ENCODE assay signal across 1 cellular context in the genomic region with DNA sequence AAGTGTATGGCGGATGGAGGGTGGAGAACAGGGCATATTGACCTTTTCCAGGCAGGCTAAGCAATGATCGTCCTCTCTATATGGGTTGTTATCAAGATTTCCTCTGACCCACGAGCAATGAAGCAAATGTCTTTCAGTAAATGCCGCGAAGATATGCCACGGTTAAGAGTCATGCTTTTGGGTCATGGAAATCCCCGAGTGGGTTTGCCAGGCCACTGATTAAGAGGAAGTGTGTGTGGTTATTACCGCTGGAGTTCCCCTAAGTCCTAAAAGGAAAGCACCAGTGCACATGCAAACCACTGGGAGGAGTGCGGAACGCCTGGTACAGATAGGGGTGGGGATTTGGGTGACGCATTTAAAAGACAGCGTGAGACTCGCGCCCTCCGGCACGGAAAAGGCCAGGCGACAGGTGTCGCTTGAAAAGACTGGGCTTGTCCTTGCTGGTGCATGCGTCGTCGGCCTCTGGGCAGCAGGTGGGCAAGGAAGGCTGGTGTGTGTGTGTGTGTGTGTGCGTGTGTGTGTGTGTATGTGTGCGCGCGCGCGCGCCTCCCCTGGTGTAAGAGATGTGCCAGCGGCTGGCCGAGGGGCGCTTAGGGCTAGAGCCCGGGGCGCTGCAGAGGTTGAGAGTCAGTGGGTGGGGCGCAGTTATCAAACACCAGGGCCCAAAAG.
A peak's percentile ranks its signal among the peaks of the same experiment; 100 is the strongest.
TF ChIP-seq lines count a peak whose summit lies in the region.

A gene (plus strand): TSS at position 386 of the 669 bp plus-strand sequence. CDS start 7,026 bp downstream, outside the sequence.

TF ChIP-seq in K562, 482 proteins besides CTCF, POLR2A, EP300 and RAD21 (continued from another document and continues in another):
- TF ChIP-seq, protein P1, sequence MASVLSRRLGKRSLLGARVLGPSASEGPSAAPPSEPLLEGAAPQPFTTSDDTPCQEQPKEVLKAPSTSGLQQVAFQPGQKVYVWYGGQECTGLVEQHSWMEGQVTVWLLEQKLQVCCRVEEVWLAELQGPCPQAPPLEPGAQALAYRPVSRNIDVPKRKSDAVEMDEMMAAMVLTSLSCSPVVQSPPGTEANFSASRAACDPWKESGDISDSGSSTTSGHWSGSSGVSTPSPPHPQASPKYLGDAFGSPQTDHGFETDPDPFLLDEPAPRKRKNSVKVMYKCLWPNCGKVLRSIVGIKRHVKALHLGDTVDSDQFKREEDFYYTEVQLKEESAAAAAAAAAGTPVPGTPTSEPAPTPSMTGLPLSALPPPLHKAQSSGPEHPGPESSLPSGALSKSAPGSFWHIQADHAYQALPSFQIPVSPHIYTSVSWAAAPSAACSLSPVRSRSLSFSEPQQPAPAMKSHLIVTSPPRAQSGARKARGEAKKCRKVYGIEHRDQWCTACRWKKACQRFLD (CRISPR knock-in tag; IDR thresholded peaks at IDR 0.05), result peak; percentile 54; the same call in 1 of the 2 replicates
- TF ChIP-seq NRF1 (conservative IDR thresholded peaks at IDR 0.05 in 1 of 2, IDR thresholded peaks at IDR 0.05 in 1 of 2) (peak; percentile 72 to 78), RBM25 (IDR thresholded peaks at IDR 0.05; ENCODE audit: low read depth, low read length, severe bottlenecking) (no peak), POLR2B (IDR thresholded peaks at IDR 0.05; ENCODE audit: low read depth, partially characterized antibody) (no peak), NELFE (IDR thresholded peaks at IDR 0.05; ENCODE audit: insufficient read depth, insufficient read length) (no peak), HCFC1 (IDR thresholded peaks at IDR 0.05; ENCODE audit: low read depth, low read length) (0 out of 2 replicates have a peak, but pooled peaks have one; percentile 14), EP400 (IDR thresholded peaks at IDR 0.05) (peak; percentile 37), MYC (IDR thresholded peaks at IDR 0.05; ENCODE audit: low read depth, low read length) (peak; percentile 58; the same call in 1 of the 2 replicates), MYC (CRISPR knock-in tag; IDR thresholded peaks at IDR 0.05; ENCODE audit: borderline replicate concordance, low read depth) (no peak), FOXJ2 (tag; IDR thresholded peaks at IDR 0.05) (no peak), SOX6 (IDR thresholded peaks at IDR 0.05) (no peak), POLR2H (tag; IDR thresholded peaks at IDR 0.05; ENCODE audit: low read depth) (no peak), U2AF2 (optimal IDR thresholded peaks at IDR 0.05; ENCODE audit: low read depth, low read length) (no peak), FIP1L1 (IDR thresholded peaks at IDR 0.05; ENCODE audit: low read depth, low read length, poor library complexity, severe bottlenecking) (no peak), TCF3 (CRISPR knock-in tag; IDR thresholded peaks at IDR 0.05) (0 out of 2 replicates have a peak, but pooled peaks have one; percentile 15), ZNF232 (CRISPR knock-in tag; IDR thresholded peaks at IDR 0.05) (no peak), C11orf30 (IDR thresholded peaks at IDR 0.05; ENCODE audit: low read depth) (peak; percentile 15; the same call in 1 of the 2 replicates), RBM22 (IDR thresholded peaks at IDR 0.05; ENCODE audit: low read depth, low read length, poor library complexity, severe bottlenecking) (no peak), ZZZ3 (IDR thresholded peaks at IDR 0.05) (no peak), ZNF408 (CRISPR knock-in tag; IDR thresholded peaks at IDR 0.05; ENCODE audit: low read depth) (no peak)
- TF ChIP-seq, protein P2, sequence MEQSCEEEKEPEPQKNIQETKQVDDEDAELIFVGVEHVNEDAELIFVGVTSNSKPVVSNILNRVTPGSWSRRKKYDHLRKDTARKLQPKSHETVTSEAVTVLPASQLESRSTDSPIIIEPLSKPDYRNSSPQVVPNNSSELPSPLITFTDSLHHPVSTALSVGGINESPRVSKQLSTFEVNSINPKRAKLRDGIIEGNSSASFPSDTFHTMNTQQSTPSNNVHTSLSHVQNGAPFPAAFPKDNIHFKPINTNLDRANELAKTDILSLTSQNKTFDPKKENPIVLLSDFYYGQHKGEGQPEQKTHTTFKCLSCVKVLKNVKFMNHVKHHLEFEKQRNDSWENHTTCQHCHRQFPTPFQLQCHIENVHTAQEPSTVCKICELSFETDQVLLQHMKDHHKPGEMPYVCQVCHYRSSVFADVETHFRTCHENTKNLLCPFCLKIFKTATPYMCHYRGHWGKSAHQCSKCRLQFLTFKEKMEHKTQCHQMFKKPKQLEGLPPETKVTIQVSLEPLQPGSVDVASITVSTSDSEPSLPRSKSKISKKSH (CRISPR knock-in tag; IDR thresholded peaks at IDR 0.05), result no peak
- TF ChIP-seq, protein P3, sequence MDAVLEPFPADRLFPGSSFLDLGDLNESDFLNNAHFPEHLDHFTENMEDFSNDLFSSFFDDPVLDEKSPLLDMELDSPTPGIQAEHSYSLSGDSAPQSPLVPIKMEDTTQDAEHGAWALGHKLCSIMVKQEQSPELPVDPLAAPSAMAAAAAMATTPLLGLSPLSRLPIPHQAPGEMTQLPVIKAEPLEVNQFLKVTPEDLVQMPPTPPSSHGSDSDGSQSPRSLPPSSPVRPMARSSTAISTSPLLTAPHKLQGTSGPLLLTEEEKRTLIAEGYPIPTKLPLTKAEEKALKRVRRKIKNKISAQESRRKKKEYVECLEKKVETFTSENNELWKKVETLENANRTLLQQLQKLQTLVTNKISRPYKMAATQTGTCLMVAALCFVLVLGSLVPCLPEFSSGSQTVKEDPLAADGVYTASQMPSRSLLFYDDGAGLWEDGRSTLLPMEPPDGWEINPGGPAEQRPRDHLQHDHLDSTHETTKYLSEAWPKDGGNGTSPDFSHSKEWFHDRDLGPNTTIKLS (IDR thresholded peaks at IDR 0.05; ENCODE audit: borderline replicate concordance, low read depth), result peak; percentile 24; the same call in 1 of the 2 replicates
- TF ChIP-seq, protein P4, sequence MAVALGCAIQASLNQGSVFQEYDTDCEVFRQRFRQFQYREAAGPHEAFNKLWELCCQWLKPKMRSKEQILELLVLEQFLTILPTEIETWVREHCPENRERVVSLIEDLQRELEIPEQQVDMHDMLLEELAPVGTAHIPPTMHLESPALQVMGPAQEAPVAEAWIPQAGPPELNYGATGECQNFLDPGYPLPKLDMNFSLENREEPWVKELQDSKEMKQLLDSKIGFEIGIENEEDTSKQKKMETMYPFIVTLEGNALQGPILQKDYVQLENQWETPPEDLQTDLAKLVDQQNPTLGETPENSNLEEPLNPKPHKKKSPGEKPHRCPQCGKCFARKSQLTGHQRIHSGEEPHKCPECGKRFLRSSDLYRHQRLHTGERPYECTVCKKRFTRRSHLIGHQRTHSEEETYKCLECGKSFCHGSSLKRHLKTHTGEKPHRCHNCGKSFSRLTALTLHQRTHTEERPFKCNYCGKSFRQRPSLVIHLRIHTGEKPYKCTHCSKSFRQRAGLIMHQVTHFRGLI (CRISPR knock-in tag; IDR thresholded peaks at IDR 0.05), result no peak
- TF ChIP-seq, protein P5, sequence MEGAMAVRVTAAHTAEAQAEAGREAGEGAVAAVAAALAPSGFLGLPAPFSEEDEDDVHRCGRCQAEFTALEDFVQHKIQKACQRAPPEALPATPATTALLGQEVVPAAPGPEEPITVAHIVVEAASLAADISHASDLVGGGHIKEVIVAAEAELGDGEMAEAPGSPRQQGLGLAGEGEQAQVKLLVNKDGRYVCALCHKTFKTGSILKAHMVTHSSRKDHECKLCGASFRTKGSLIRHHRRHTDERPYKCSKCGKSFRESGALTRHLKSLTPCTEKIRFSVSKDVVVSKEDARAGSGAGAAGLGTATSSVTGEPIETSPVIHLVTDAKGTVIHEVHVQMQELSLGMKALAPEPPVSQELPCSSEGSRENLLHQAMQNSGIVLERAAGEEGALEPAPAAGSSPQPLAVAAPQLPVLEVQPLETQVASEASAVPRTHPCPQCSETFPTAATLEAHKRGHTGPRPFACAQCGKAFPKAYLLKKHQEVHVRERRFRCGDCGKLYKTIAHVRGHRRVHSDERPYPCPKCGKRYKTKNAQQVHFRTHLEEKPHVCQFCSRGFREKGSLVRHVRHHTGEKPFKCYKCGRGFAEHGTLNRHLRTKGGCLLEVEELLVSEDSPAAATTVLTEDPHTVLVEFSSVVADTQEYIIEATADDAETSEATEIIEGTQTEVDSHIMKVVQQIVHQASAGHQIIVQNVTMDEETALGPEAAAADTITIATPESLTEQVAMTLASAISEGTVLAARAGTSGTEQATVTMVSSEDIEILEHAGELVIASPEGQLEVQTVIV (CRISPR knock-in tag; IDR thresholded peaks at IDR 0.05; ENCODE audit: borderline replicate concordance), result no peak
- TF ChIP-seq, protein P6, sequence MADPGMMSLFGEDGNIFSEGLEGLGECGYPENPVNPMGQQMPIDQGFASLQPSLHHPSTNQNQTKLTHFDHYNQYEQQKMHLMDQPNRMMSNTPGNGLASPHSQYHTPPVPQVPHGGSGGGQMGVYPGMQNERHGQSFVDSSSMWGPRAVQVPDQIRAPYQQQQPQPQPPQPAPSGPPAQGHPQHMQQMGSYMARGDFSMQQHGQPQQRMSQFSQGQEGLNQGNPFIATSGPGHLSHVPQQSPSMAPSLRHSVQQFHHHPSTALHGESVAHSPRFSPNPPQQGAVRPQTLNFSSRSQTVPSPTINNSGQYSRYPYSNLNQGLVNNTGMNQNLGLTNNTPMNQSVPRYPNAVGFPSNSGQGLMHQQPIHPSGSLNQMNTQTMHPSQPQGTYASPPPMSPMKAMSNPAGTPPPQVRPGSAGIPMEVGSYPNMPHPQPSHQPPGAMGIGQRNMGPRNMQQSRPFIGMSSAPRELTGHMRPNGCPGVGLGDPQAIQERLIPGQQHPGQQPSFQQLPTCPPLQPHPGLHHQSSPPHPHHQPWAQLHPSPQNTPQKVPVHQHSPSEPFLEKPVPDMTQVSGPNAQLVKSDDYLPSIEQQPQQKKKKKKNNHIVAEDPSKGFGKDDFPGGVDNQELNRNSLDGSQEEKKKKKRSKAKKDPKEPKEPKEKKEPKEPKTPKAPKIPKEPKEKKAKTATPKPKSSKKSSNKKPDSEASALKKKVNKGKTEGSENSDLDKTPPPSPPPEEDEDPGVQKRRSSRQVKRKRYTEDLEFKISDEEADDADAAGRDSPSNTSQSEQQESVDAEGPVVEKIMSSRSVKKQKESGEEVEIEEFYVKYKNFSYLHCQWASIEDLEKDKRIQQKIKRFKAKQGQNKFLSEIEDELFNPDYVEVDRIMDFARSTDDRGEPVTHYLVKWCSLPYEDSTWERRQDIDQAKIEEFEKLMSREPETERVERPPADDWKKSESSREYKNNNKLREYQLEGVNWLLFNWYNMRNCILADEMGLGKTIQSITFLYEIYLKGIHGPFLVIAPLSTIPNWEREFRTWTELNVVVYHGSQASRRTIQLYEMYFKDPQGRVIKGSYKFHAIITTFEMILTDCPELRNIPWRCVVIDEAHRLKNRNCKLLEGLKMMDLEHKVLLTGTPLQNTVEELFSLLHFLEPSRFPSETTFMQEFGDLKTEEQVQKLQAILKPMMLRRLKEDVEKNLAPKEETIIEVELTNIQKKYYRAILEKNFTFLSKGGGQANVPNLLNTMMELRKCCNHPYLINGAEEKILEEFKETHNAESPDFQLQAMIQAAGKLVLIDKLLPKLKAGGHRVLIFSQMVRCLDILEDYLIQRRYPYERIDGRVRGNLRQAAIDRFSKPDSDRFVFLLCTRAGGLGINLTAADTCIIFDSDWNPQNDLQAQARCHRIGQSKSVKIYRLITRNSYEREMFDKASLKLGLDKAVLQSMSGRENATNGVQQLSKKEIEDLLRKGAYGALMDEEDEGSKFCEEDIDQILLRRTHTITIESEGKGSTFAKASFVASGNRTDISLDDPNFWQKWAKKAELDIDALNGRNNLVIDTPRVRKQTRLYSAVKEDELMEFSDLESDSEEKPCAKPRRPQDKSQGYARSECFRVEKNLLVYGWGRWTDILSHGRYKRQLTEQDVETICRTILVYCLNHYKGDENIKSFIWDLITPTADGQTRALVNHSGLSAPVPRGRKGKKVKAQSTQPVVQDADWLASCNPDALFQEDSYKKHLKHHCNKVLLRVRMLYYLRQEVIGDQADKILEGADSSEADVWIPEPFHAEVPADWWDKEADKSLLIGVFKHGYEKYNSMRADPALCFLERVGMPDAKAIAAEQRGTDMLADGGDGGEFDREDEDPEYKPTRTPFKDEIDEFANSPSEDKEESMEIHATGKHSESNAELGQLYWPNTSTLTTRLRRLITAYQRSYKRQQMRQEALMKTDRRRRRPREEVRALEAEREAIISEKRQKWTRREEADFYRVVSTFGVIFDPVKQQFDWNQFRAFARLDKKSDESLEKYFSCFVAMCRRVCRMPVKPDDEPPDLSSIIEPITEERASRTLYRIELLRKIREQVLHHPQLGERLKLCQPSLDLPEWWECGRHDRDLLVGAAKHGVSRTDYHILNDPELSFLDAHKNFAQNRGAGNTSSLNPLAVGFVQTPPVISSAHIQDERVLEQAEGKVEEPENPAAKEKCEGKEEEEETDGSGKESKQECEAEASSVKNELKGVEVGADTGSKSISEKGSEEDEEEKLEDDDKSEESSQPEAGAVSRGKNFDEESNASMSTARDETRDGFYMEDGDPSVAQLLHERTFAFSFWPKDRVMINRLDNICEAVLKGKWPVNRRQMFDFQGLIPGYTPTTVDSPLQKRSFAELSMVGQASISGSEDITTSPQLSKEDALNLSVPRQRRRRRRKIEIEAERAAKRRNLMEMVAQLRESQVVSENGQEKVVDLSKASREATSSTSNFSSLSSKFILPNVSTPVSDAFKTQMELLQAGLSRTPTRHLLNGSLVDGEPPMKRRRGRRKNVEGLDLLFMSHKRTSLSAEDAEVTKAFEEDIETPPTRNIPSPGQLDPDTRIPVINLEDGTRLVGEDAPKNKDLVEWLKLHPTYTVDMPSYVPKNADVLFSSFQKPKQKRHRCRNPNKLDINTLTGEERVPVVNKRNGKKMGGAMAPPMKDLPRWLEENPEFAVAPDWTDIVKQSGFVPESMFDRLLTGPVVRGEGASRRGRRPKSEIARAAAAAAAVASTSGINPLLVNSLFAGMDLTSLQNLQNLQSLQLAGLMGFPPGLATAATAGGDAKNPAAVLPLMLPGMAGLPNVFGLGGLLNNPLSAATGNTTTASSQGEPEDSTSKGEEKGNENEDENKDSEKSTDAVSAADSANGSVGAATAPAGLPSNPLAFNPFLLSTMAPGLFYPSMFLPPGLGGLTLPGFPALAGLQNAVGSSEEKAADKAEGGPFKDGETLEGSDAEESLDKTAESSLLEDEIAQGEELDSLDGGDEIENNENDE (IDR thresholded peaks at IDR 0.05; ENCODE audit: low read depth, low read length), result no peak
- TF ChIP-seq, protein P7, sequence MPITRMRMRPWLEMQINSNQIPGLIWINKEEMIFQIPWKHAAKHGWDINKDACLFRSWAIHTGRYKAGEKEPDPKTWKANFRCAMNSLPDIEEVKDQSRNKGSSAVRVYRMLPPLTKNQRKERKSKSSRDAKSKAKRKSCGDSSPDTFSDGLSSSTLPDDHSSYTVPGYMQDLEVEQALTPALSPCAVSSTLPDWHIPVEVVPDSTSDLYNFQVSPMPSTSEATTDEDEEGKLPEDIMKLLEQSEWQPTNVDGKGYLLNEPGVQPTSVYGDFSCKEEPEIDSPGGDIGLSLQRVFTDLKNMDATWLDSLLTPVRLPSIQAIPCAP (CRISPR knock-in tag; IDR thresholded peaks at IDR 0.05; ENCODE audit: borderline replicate concordance), result no peak
